Comparison of ENCODE assay signal across 8 cellular contexts in genomic region chr5:140131967-140132409, GRCh38. TPM values are rescaled to one million over a fixed set of nuclear protein-coding genes. Genes with fewer than 3 reads are reported as not detected.
DNase-seq lines count a peak whose midpoint lies in the region; ATAC-seq and TF ChIP-seq lines count a peak whose summit lies in the region.

No MANE protein-coding gene starts in this region.

- no peaks in the 10 kb centered on the region for H3K9me3 ChIP-seq in left ventricle myocardium inferior (replicated peaks)

- peak overlapping the region; percentile 52 for H3K27ac ChIP-seq in left ventricle myocardium inferior (replicated peaks)

- H3K36me3 ChIP-seq in left ventricle myocardium inferior, result no peaks in the 10 kb centered on the region

- TF ChIP-seq CTCF in AG09309 (IDR thresholded peaks at IDR 0.05; ENCODE audit: control insufficient read depth, insufficient read depth, low read depth, low read length, missing control alignments), result no peak
- TF ChIP-seq CTCF in left ventricle myocardium inferior (IDR thresholded peaks at IDR 0.05; ENCODE audit: borderline replicate concordance), result no peak

- peaks cover 37% of the 10 kb centered on the region for H3K4me1 ChIP-seq in left ventricle myocardium inferior

- no peak for ATAC-seq in GM18858 (IDR thresholded peaks at IDR 0.05; ENCODE audit: unreplicated experiment)

- H3K27me3 ChIP-seq in left ventricle myocardium inferior (ENCODE audit: low read depth), result no peaks in the 10 kb centered on the region

- intact Hi-C loops in left ventricle myocardium inferior (cut with micrococcal nuclease), result no loop called here

- DNase-seq in AG09309 (ENCODE audit: low read depth) (peak; percentile 83), H4 (ENCODE audit: low spot score) (peak; percentile 86), SW480 (ENCODE audit: low spot score) (peak; percentile 86), left ventricle myocardium inferior (no peak), retina (no peak), GF-D8 (lab: John Stamatoyannopoulos, UW) (no peak), germinal center (ENCODE audit: low spot score) (no peak)

- H3K4me3 ChIP-seq in AG09309 (ENCODE audit: control insufficient read depth, low read depth, low read length) (no peak overlapping the region), left ventricle myocardium inferior (no peak overlapping the region)

RNA-seq across cellular contexts. Expression of gene IGIP, which starts 6.3 kb away (rescaled TPM):
- 1.9 and 2.1 TPM in 2 replicates for total RNA-seq in H4 (2014; rRNA removed; shearing (Covaris generic))
- 12.0 TPM for total RNA-seq in left ventricle myocardium inferior

RNA-seq across cellular contexts. Expression of gene PURA, which starts 18.1 kb away (rescaled TPM):
- 4.0 and 5.6 TPM in 2 replicates for total RNA-seq in H4 (2014; rRNA removed; shearing (Covaris generic))
- 26.6 TPM for total RNA-seq in left ventricle myocardium inferior

RNA-seq across cellular contexts. Expression of gene CYSTM1, which starts 43.0 kb away (rescaled TPM):
- total RNA-seq in H4 (2014; rRNA removed; shearing (Covaris generic)), result 15.4 and 23.0 TPM in 2 replicates
- total RNA-seq in left ventricle myocardium inferior, result 93.3 TPM

Comparison
In these comparisons a context has a peak if more than half of its experiments do, and no peak if none do; other contexts are left out.
1. DNase-seq: peak in AG09309 (single experiment), H4 (single experiment) and SW480 (single experiment); none in left ventricle myocardium inferior (single experiment), retina (single experiment), GF-D8 (single experiment) and germinal center (single experiment).